ENCODE assay signal across 1 cellular context in genomic region chrX:120468825-120469525, GRCh38.
TF ChIP-seq lines count a peak whose summit lies in the region.

LAMP2 (minus strand) TSS chrX:120469296; CDS start chrX:120469169, 127 bp downstream.

TF ChIP-seq in HepG2, 621 proteins besides CTCF, POLR2A, EP300 and RAD21 (continued from another document and continues in another):
- TF ChIP-seq ZNF770 (CRISPR knock-in tag; IDR thresholded peaks at IDR 0.05) (peak; percentile 50; the same call in 1 of the 2 replicates), CENPBD1 (CRISPR knock-in tag; IDR thresholded peaks at IDR 0.05; ENCODE audit: borderline replicate concordance, low read depth) (no peak), MAZ (IDR thresholded peaks at IDR 0.05; ENCODE audit: borderline replicate concordance, low read depth, low read length) (no peak), MAZ (CRISPR knock-in tag; IDR thresholded peaks at IDR 0.05; ENCODE audit: low read depth) (peak; percentile 66), THAP11 (CRISPR knock-in tag; IDR thresholded peaks at IDR 0.05) (peak; percentile 58), ZNF234 (CRISPR knock-in tag; conservative IDR thresholded peaks at IDR 0.05) (no peak), YY1 (IDR thresholded peaks at IDR 0.05; ENCODE audit: insufficient read depth, insufficient replicate concordance, low read depth, low read length) (no peak), HNRNPLL (IDR thresholded peaks at IDR 0.05; ENCODE audit: low read depth, low read length, poor library complexity, severe bottlenecking) (peak; percentile 61), YEATS2 (CRISPR knock-in tag; IDR thresholded peaks at IDR 0.05; ENCODE audit: borderline replicate concordance) (0 out of 2 replicates have a peak, but pooled peaks have one; percentile 25), NFAT5 (CRISPR knock-in tag; IDR thresholded peaks at IDR 0.05) (no peak), SAFB2 (CRISPR knock-in tag; IDR thresholded peaks at IDR 0.05; ENCODE audit: borderline replicate concordance, low read depth) (no peak), DRAP1 (CRISPR knock-in tag; IDR thresholded peaks at IDR 0.05) (peak; percentile 97), DDIT3 (CRISPR knock-in tag; IDR thresholded peaks at IDR 0.05) (no peak), KDM3A (CRISPR knock-in tag; IDR thresholded peaks at IDR 0.05; ENCODE audit: low read depth) (0 out of 2 replicates have a peak, but pooled peaks have one; percentile 48), ZBTB7A (CRISPR knock-in tag; IDR thresholded peaks at IDR 0.05) (0 out of 2 replicates have a peak, but pooled peaks have one; percentile 30), ELF1 (CRISPR knock-in tag; IDR thresholded peaks at IDR 0.05) (peak; percentile 57), GPBP1L1 (CRISPR knock-in tag; IDR thresholded peaks at IDR 0.05) (no peak), KAT7 (CRISPR knock-in tag; IDR thresholded peaks at IDR 0.05; ENCODE audit: borderline replicate concordance) (no peak), ZGPAT (CRISPR knock-in tag; IDR thresholded peaks at IDR 0.05) (peak; percentile 46; the same call in 1 of the 2 replicates), GABPB1 (CRISPR knock-in tag; IDR thresholded peaks at IDR 0.05) (peak; percentile 73), TFAP4 (IDR thresholded peaks at IDR 0.05; ENCODE audit: borderline replicate concordance, low read depth) (peak; percentile 29; the same call in 1 of the 2 replicates), ZNF546 (CRISPR knock-in tag; conservative IDR thresholded peaks at IDR 0.05) (no peak), BORCS8-MEF2B (CRISPR knock-in tag; IDR thresholded peaks at IDR 0.05) (no peak), BCL6 (CRISPR knock-in tag; IDR thresholded peaks at IDR 0.05) (peak; percentile 47), ZNF580 (CRISPR knock-in tag; IDR thresholded peaks at IDR 0.05; ENCODE audit: borderline replicate concordance, low read depth) (peak; percentile 58; the same call in 1 of the 2 replicates), ZBED4 (CRISPR knock-in tag; IDR thresholded peaks at IDR 0.05; ENCODE audit: borderline replicate concordance) (0 out of 2 replicates have a peak, but pooled peaks have one; percentile 52), ZNF142 (CRISPR knock-in tag; IDR thresholded peaks at IDR 0.05) (peak; percentile 99), ARID2 (CRISPR knock-in tag; IDR thresholded peaks at IDR 0.05; ENCODE audit: borderline replicate concordance) (no peak), CREM (IDR thresholded peaks at IDR 0.05) (peak; percentile 57; the same call in 1 of the 2 replicates), CREM (CRISPR knock-in tag; IDR thresholded peaks at IDR 0.05) (no peak), IRX3 (CRISPR knock-in tag; IDR thresholded peaks at IDR 0.05; ENCODE audit: borderline replicate concordance, low read depth) (no peak), NFKB2 (CRISPR knock-in tag; IDR thresholded peaks at IDR 0.05; ENCODE audit: borderline replicate concordance) (peak; percentile 60; the same call in 1 of the 2 replicates), ADNP (CRISPR knock-in tag; IDR thresholded peaks at IDR 0.05) (no peak)
